Comparison of ENCODE assay signal across 24 cellular contexts in genomic region chr1:193259619-193260018, GRCh38.
"Had no signal": no experiment of that assay in that cellular context is flagged by ENCODE, and none has a peak within 500 bp of the region (broad histone marks: within the 10 kb centered on the region; RNA-seq: fewer than 3 reads in every experiment).

No MANE protein-coding gene starts in this region.

- H3K27ac ChIP-seq: dorsolateral prefrontal cortex, esophagus muscularis mucosa, gastroesophageal sphincter, lower lobe of right lung, pancreas, prostate gland, right lobe of liver, spleen, testis, tibial nerve, vagina had no signal

- ATAC-seq: gastroesophageal sphincter; stimulated activated memory B cell treated with anti-CD40 and anti-IgM and Interleukin-4, amounts not matched to agents 10 μg/mL and 1 μg/mL and 100 μg/mL, for 72 hours had no signal

- DNase-seq: cortex of kidney; dorsolateral prefrontal cortex; effector CD8-positive, alpha-beta T cell; glutamatergic neuron; islet precursor cell; left ventricle myocardium inferior; lower lobe of right lung; naive B cell; occipital lobe; pancreas; retina; right lobe of liver; spleen; stimulated activated CD4-positive, alpha-beta T cell treated with anti-CD3 and anti-CD28 coated beads, Interleukin-15, amount 100 ng/mL, for 24 hours; stimulated activated CD4-positive, alpha-beta T cell treated with anti-CD3 and anti-CD28 coated beads, Interleukin-1b, Interleukin-23, amount 100 ng/mL, for 48 hours; stimulated activated CD4-positive, alpha-beta T cell treated with anti-CD3 and anti-CD28 coated beads, Interleukin-4, amount 100 ng/mL, for 24 hours; testis; upper lobe of right lung had no signal

- H3K4me3 ChIP-seq: dorsolateral prefrontal cortex, esophagus muscularis mucosa, gastroesophageal sphincter, left ventricle myocardium inferior, lower lobe of right lung, pancreas, prostate gland, right lobe of liver, spleen, testis, tibial nerve, upper lobe of right lung, vagina had no signal

- H3K36me3 ChIP-seq: lower lobe of right lung, pancreas, prostate gland, right lobe of liver, upper lobe of right lung, vagina had no signal

- H3K27me3 ChIP-seq: dorsolateral prefrontal cortex, esophagus muscularis mucosa, gastroesophageal sphincter, pancreas, right lobe of liver, spleen, testis, tibial nerve, upper lobe of right lung, vagina had no signal

- H3K4me1 ChIP-seq: gastroesophageal sphincter, lower lobe of right lung, prostate gland, right lobe of liver, spleen, testis, tibial nerve, vagina had no signal

- FAIRE-seq: pancreas had no signal

- H3K9me3 ChIP-seq: esophagus muscularis mucosa, gastroesophageal sphincter, left ventricle myocardium inferior, lower lobe of right lung, pancreas, prostate gland, right lobe of liver, spleen, testis, tibial nerve, upper lobe of right lung, vagina had no signal
